In genomic region chr1:27772581-27772931, GRCh38 we compare ENCODE assay signal across 1 cellular context.
TF ChIP-seq lines count a peak whose summit lies in the region.

No MANE protein-coding gene starts in this region.

TF ChIP-seq in WTC11, 78 proteins besides CTCF, POLR2A, EP300 and RAD21 (continued from another document):
- TF ChIP-seq ZBTB43 (CRISPR knock-in tag; IDR thresholded peaks at IDR 0.05) (no peak), MXD4 (CRISPR knock-in tag; IDR thresholded peaks at IDR 0.05; ENCODE audit: borderline replicate concordance) (no peak), ETV6 (CRISPR knock-in tag; IDR thresholded peaks at IDR 0.05) (no peak), SOX15 (CRISPR knock-in tag; IDR thresholded peaks at IDR 0.05) (no peak), ATF1 (CRISPR knock-in tag; IDR thresholded peaks at IDR 0.05) (no peak), CDX4 (CRISPR knock-in tag; IDR thresholded peaks at IDR 0.05; ENCODE audit: borderline replicate concordance) (no peak), ZNF232 (CRISPR knock-in tag; IDR thresholded peaks at IDR 0.05) (no peak), NR1H2 (CRISPR knock-in tag; IDR thresholded peaks at IDR 0.05) (no peak)
